In genomic region chr21:32459972-32460371, GRCh38 we compare ENCODE assay signal across 23 cellular contexts. TPM values are rescaled to one million over a fixed set of nuclear protein-coding genes. Genes with fewer than 3 reads are reported as not detected.
DNase-seq lines count a peak whose midpoint lies in the region; ATAC-seq lines count a peak whose summit lies in the region.
"Had no signal": no experiment of that assay in that cellular context is flagged by ENCODE, and none has a peak within 500 bp of the region (broad histone marks: within the 10 kb centered on the region; RNA-seq: fewer than 3 reads in every experiment).

No MANE protein-coding gene starts in this region.

- no peaks in the 10 kb centered on the region for H3K27me3 Mint-ChIP-seq in activated naive CD8-positive, alpha-beta T cell treated with anti-CD3 and anti-CD28 coated beads, Interleukin-2, amount 50 U/mL, for 24 hours
- no peaks in the 10 kb centered on the region for H3K27me3 Mint-ChIP-seq in activated naive CD8-positive, alpha-beta T cell treated with anti-CD3 and anti-CD28 coated beads for 36 hours

- no peaks in the 10 kb centered on the region for H3K9me3 Mint-ChIP-seq in activated naive CD8-positive, alpha-beta T cell treated with anti-CD3 and anti-CD28 coated beads, Interleukin-2, amount 50 U/mL, for 24 hours
- no peaks in the 10 kb centered on the region for H3K9me3 Mint-ChIP-seq in activated naive CD8-positive, alpha-beta T cell treated with anti-CD3 and anti-CD28 coated beads for 36 hours
- H3K9me3 Mint-ChIP-seq: CD8-positive, alpha-beta T cell had no signal

- peak overlapping the region; percentile 50 for H3K27ac Mint-ChIP-seq in activated naive CD8-positive, alpha-beta T cell treated with anti-CD3 and anti-CD28 coated beads, Interleukin-2, amount 50 U/mL, for 24 hours
- H3K27ac Mint-ChIP-seq in activated naive CD8-positive, alpha-beta T cell treated with anti-CD3 and anti-CD28 coated beads for 36 hours: no peak overlapping the region
- H3K27ac Mint-ChIP-seq: CD8-positive, alpha-beta T cell had no signal

- peaks cover 15% of the 10 kb centered on the region for H3K36me3 Mint-ChIP-seq in activated naive CD8-positive, alpha-beta T cell treated with anti-CD3 and anti-CD28 coated beads, Interleukin-2, amount 50 U/mL, for 24 hours (ENCODE audit: low read depth)
- peaks cover 13% of the 10 kb centered on the region for H3K36me3 Mint-ChIP-seq in activated naive CD8-positive, alpha-beta T cell treated with anti-CD3 and anti-CD28 coated beads for 36 hours

- H3K4me3 Mint-ChIP-seq in activated naive CD8-positive, alpha-beta T cell treated with anti-CD3 and anti-CD28 coated beads, Interleukin-2, amount 50 U/mL, for 24 hours: no peak overlapping the region
- H3K4me3 Mint-ChIP-seq in activated naive CD8-positive, alpha-beta T cell treated with anti-CD3 and anti-CD28 coated beads for 36 hours: no peak overlapping the region
- H3K4me3 Mint-ChIP-seq: CD8-positive, alpha-beta T cell; H9; IgD-negative memory B cell had no signal

- DNase-seq in activated naive CD8-positive, alpha-beta T cell treated with anti-CD3 and anti-CD28 coated beads, Interleukin-2, amount 50 U/mL, for 24 hours: no peak
- DNase-seq in activated naive CD8-positive, alpha-beta T cell treated with anti-CD3 and anti-CD28 coated beads for 36 hours: no peak
- DNase-seq in amniotic epithelial cell (ENCODE audit: low read depth) (peak; percentile 73), iris pigment epithelial cell (ENCODE audit: low read depth) (peak; percentile 52), GF-D8 (lab: John Stamatoyannopoulos, UW) (no peak)
- DNase-seq: AML-193; C1 segment of cervical spinal cord; CD8-positive, alpha-beta T cell; DMS153; H9; NCI-H1694; NCI-H2081; NCI-H2171; NCI-H524 treated with DMSO at 0.1 percent for 48 hours; NCI-H82; SIG-M5; SK-N-SH had no signal

- peaks cover 3% of the 10 kb centered on the region for H3K4me1 Mint-ChIP-seq in activated naive CD8-positive, alpha-beta T cell treated with anti-CD3 and anti-CD28 coated beads, Interleukin-2, amount 50 U/mL, for 24 hours
- no peaks in the 10 kb centered on the region for H3K4me1 Mint-ChIP-seq in activated naive CD8-positive, alpha-beta T cell treated with anti-CD3 and anti-CD28 coated beads for 36 hours

- no peak for ATAC-seq in activated naive CD8-positive, alpha-beta T cell treated with anti-CD3 and anti-CD28 coated beads, Interleukin-2, amount 50 U/mL, for 24 hours
- no peak for ATAC-seq in HG02798 (IDR thresholded peaks at IDR 0.05; ENCODE audit: poor library complexity, unreplicated experiment)
- ATAC-seq in GM21423 (IDR thresholded peaks at IDR 0.05; ENCODE audit: unreplicated experiment): no peak
- no peak for ATAC-seq in HG02610 (IDR thresholded peaks at IDR 0.05; ENCODE audit: unreplicated experiment)
- ATAC-seq: CD8-positive, alpha-beta T cell; Panc1 had no signal

RNA-seq across cellular contexts. Expression of gene EVA1C, which starts 47.5 kb away (rescaled TPM):
- 10 to 100 TPM; 10.9 to 12.5 TPM for total RNA-seq in activated naive CD8-positive, alpha-beta T cell treated with anti-CD3 and anti-CD28 coated beads for 36 hours
- total RNA-seq: G401 had no signal

Comparison
In these comparisons a context has a peak if more than half of its experiments do, and no peak if none do; other contexts are left out.
1. DNase-seq: peak in amniotic epithelial cell (single experiment) and iris pigment epithelial cell (single experiment); none in activated naive CD8-positive, alpha-beta T cell treated with anti-CD3 and anti-CD28 coated beads, Interleukin-2, amount 50 U/mL, for 24 hours (single experiment), activated naive CD8-positive, alpha-beta T cell treated with anti-CD3 and anti-CD28 coated beads for 36 hours (single experiment) and GF-D8 (single experiment).